14 cellular contexts compared by ENCODE assay signal in the genomic region with DNA sequence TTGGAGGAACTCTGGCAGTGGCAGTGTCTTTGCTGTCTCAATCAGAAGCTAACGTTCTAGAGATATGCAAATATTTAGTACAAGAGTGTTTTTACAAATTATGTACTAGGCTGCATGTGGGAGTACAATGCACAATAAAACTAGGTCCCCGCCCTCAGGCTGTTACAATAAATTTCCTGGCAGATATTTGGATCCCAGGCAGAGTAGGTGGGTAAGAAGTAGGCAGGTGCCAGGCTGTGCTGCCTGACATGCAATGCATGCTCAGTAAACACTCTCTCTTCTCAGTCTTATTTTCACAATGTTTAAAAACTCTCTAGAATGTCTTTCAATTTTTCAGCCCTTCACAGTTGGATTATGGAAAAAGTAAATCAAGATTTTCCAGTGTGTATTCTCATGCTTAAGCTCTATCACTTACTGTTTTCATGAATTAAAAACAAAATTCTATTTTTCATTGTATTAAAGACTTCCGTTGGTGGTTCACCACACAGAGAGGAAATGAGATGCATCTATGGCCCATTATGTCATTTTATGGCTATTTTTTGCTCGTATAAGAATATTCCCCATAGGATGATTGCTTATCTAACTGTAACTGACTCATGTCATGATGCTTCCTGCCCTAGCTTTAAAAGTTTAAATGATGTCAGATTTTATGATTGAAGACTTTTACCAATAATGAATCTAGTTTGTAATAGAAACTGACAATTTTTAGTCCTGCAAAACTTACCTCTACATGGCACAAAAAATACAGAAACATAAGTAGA.
DNase-seq lines count a peak whose midpoint lies in the region; ATAC-seq and TF ChIP-seq lines count a peak whose summit lies in the region.
"Had no signal": no experiment of that assay in that cellular context is flagged by ENCODE, and none has a peak within 500 bp of the region (broad histone marks: within the 10 kb centered on the region; RNA-seq: fewer than 3 reads in every experiment).

No MANE protein-coding gene starts in this region.

- ATAC-seq in left colon (peak; percentile 85), GM21786 (IDR thresholded peaks at IDR 0.05; ENCODE audit: unreplicated experiment) (no peak)

- H3K27me3 ChIP-seq in WERI-Rb-1 (ENCODE audit: insufficient read depth, low read depth, severe bottlenecking) = no peaks in the 10 kb centered on the region
- H3K27me3 ChIP-seq: neutrophil, tibial nerve had no signal

- intact Hi-C loops in left colon (cut with DNase I, micrococcal nuclease) = no loop called here

- peak overlapping the region; percentile 3; the same call in 1 of the 2 replicates for H3K4me3 ChIP-seq in SK-N-MC
- no peak overlapping the region for H3K4me3 ChIP-seq in WERI-Rb-1 (ENCODE audit: low read depth, low read length)
- H3K4me3 ChIP-seq: tibial nerve had no signal

- no peak for TF ChIP-seq CTCF in WERI-Rb-1 (IDR thresholded peaks at IDR 0.05; ENCODE audit: low read depth, low read length)

- no peaks in the 10 kb centered on the region for H3K9me3 ChIP-seq in SK-N-MC (ENCODE audit: low read depth, low read length)
- H3K9me3 ChIP-seq in WERI-Rb-1 (ENCODE audit: severe bottlenecking) = peaks cover under 1% of the 10 kb centered on the region
- H3K9me3 ChIP-seq: neutrophil had no signal

- H3K9ac ChIP-seq in SK-N-MC (ENCODE audit: insufficient read length) = no peak overlapping the region

- no peaks in the 10 kb centered on the region for H3K36me3 ChIP-seq in SK-N-MC (ENCODE audit: insufficient read depth, low read length)
- H3K36me3 ChIP-seq in WERI-Rb-1 = no peaks in the 10 kb centered on the region
- H3K36me3 ChIP-seq: neutrophil, tibial nerve had no signal

- H3K27ac ChIP-seq in SK-N-MC (peak overlapping the region; percentile 9; the same call in 1 of the 2 replicates), WERI-Rb-1 (no peak overlapping the region)
- H3K27ac ChIP-seq: neutrophil, tibial nerve had no signal

- peak; percentile 61 for DNase-seq in EH (ENCODE audit: low read depth)
- DNase-seq in LHCN-M2 (ENCODE audit: low read depth) = peak; percentile 55
- DNase-seq in SK-N-MC (ENCODE audit: low read depth, low spot score) = no peak
- DNase-seq in left colon = no peak
- DNase-seq in WERI-Rb-1 = no peak
- DNase-seq in activated CD8-positive, alpha-beta memory T cell treated with anti-CD3 and anti-CD28 coated beads for 24 hours = no peak
- DNase-seq in NCI-H1092 treated with DMSO at 0.1 percent for 48 hours (lab: John Stamatoyannopoulos, UW) = no peak
- DNase-seq: activated CD4-positive, alpha-beta memory T cell treated with anti-CD3 and anti-CD28 coated beads, Interleukin-2, amount 10 ng/mL, durations not matched to agents 7 days and 5 days; activated naive CD4-positive, alpha-beta T cell; Caco-2; hippocampal formation had no signal

Comparison
In these comparisons a context has a peak if more than half of its experiments do, and no peak if none do; other contexts are left out.
1. DNase-seq: peak in EH (single experiment) and LHCN-M2 (single experiment); none in SK-N-MC (single experiment), left colon (0 of 2), WERI-Rb-1 (single experiment), activated CD8-positive, alpha-beta memory T cell treated with anti-CD3 and anti-CD28 coated beads for 24 hours (single experiment) and NCI-H1092 treated with DMSO at 0.1 percent for 48 hours (single experiment).